Comparison of ENCODE assay signal across 1 cellular context in genomic region chr3:24365168-24365567, GRCh38.
A peak's percentile ranks its signal among the peaks of the same experiment; 100 is the strongest.
TF ChIP-seq lines count a peak whose summit lies in the region.

No MANE protein-coding gene starts in this region.

TF ChIP-seq in HepG2, 621 proteins besides CTCF, POLR2A, EP300 and RAD21 (continued from another document and continues in another):
- TF ChIP-seq, protein P1, sequence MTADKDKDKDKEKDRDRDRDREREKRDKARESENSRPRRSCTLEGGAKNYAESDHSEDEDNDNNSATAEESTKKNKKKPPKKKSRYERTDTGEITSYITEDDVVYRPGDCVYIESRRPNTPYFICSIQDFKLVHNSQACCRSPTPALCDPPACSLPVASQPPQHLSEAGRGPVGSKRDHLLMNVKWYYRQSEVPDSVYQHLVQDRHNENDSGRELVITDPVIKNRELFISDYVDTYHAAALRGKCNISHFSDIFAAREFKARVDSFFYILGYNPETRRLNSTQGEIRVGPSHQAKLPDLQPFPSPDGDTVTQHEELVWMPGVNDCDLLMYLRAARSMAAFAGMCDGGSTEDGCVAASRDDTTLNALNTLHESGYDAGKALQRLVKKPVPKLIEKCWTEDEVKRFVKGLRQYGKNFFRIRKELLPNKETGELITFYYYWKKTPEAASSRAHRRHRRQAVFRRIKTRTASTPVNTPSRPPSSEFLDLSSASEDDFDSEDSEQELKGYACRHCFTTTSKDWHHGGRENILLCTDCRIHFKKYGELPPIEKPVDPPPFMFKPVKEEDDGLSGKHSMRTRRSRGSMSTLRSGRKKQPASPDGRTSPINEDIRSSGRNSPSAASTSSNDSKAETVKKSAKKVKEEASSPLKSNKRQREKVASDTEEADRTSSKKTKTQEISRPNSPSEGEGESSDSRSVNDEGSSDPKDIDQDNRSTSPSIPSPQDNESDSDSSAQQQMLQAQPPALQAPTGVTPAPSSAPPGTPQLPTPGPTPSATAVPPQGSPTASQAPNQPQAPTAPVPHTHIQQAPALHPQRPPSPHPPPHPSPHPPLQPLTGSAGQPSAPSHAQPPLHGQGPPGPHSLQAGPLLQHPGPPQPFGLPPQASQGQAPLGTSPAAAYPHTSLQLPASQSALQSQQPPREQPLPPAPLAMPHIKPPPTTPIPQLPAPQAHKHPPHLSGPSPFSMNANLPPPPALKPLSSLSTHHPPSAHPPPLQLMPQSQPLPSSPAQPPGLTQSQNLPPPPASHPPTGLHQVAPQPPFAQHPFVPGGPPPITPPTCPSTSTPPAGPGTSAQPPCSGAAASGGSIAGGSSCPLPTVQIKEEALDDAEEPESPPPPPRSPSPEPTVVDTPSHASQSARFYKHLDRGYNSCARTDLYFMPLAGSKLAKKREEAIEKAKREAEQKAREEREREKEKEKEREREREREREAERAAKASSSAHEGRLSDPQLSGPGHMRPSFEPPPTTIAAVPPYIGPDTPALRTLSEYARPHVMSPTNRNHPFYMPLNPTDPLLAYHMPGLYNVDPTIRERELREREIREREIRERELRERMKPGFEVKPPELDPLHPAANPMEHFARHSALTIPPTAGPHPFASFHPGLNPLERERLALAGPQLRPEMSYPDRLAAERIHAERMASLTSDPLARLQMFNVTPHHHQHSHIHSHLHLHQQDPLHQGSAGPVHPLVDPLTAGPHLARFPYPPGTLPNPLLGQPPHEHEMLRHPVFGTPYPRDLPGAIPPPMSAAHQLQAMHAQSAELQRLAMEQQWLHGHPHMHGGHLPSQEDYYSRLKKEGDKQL (CRISPR knock-in tag; IDR thresholded peaks at IDR 0.05; ENCODE audit: low read depth) = no peak
- TF ChIP-seq ZSCAN22 (CRISPR knock-in tag; IDR thresholded peaks at IDR 0.05) = no peak
- TF ChIP-seq, protein P2, sequence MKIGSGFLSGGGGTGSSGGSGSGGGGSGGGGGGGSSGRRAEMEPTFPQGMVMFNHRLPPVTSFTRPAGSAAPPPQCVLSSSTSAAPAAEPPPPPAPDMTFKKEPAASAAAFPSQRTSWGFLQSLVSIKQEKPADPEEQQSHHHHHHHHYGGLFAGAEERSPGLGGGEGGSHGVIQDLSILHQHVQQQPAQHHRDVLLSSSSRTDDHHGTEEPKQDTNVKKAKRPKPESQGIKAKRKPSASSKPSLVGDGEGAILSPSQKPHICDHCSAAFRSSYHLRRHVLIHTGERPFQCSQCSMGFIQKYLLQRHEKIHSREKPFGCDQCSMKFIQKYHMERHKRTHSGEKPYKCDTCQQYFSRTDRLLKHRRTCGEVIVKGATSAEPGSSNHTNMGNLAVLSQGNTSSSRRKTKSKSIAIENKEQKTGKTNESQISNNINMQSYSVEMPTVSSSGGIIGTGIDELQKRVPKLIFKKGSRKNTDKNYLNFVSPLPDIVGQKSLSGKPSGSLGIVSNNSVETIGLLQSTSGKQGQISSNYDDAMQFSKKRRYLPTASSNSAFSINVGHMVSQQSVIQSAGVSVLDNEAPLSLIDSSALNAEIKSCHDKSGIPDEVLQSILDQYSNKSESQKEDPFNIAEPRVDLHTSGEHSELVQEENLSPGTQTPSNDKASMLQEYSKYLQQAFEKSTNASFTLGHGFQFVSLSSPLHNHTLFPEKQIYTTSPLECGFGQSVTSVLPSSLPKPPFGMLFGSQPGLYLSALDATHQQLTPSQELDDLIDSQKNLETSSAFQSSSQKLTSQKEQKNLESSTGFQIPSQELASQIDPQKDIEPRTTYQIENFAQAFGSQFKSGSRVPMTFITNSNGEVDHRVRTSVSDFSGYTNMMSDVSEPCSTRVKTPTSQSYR (CRISPR knock-in tag; IDR thresholded peaks at IDR 0.05; ENCODE audit: borderline replicate concordance) = no peak
- TF ChIP-seq NFE2 (CRISPR knock-in tag; IDR thresholded peaks at IDR 0.05) = no peak
- no peak for TF ChIP-seq HOXD1 (CRISPR knock-in tag; IDR thresholded peaks at IDR 0.05)
- TF ChIP-seq PITX1 (CRISPR knock-in tag; IDR thresholded peaks at IDR 0.05) = no peak
- TF ChIP-seq KDM4B (CRISPR knock-in tag; IDR thresholded peaks at IDR 0.05) = no peak
- TF ChIP-seq U2AF1 (optimal IDR thresholded peaks at IDR 0.05; ENCODE audit: low read depth, low read length) = no peak
- no peak for TF ChIP-seq NR1H2 (CRISPR knock-in tag; IDR thresholded peaks at IDR 0.05; ENCODE audit: borderline replicate concordance, low read depth)
- TF ChIP-seq POGZ (CRISPR knock-in tag; IDR thresholded peaks at IDR 0.05) = peak; percentile 71; the same call in 1 of the 2 replicates
- TF ChIP-seq ATM (IDR thresholded peaks at IDR 0.05; ENCODE audit: borderline replicate concordance) = no peak
- no peak for TF ChIP-seq ZNF709 (CRISPR knock-in tag; IDR thresholded peaks at IDR 0.05)
- peak; percentile 32 for TF ChIP-seq YY1 (IDR thresholded peaks at IDR 0.05; ENCODE audit: insufficient read depth, insufficient replicate concordance, low read depth, low read length)
- peak; percentile 54; the same call in 1 of the 2 replicates for TF ChIP-seq ZSCAN9 (CRISPR knock-in tag; IDR thresholded peaks at IDR 0.05; ENCODE audit: borderline replicate concordance)
- TF ChIP-seq ZNF18 (CRISPR knock-in tag; IDR thresholded peaks at IDR 0.05; ENCODE audit: insufficient replicate concordance) = no peak
- no peak for TF ChIP-seq ZZZ3 (CRISPR knock-in tag; IDR thresholded peaks at IDR 0.05; ENCODE audit: borderline replicate concordance)
- TF ChIP-seq ISX (CRISPR knock-in tag; conservative IDR thresholded peaks at IDR 0.05) = no peak
- TF ChIP-seq CREBL2 (CRISPR knock-in tag; IDR thresholded peaks at IDR 0.05; ENCODE audit: borderline replicate concordance) = no peak
- no peak for TF ChIP-seq POLR2AphosphoS2 (IDR thresholded peaks at IDR 0.05; ENCODE audit: low read depth, low read length)
- TF ChIP-seq ERF (CRISPR knock-in tag; IDR thresholded peaks at IDR 0.05) = peak; percentile 51; the same call in 1 of the 2 replicates
- no peak for TF ChIP-seq ATF7 (IDR thresholded peaks at IDR 0.05)
- TF ChIP-seq ATF7 (CRISPR knock-in tag; IDR thresholded peaks at IDR 0.05) = no peak
- no peak for TF ChIP-seq NKX3-1 (CRISPR knock-in tag; IDR thresholded peaks at IDR 0.05)
- no peak; the same call in 1 of the 2 replicates for TF ChIP-seq KMT2B (CRISPR knock-in tag; IDR thresholded peaks at IDR 0.05)
- TF ChIP-seq PRMT3 (CRISPR knock-in tag; IDR thresholded peaks at IDR 0.05; ENCODE audit: borderline replicate concordance, low read depth) = no peak
- no peak for TF ChIP-seq ZNF749 (CRISPR knock-in tag; IDR thresholded peaks at IDR 0.05; ENCODE audit: borderline replicate concordance)
- no peak for TF ChIP-seq FUBP1 (CRISPR knock-in tag; IDR thresholded peaks at IDR 0.05; ENCODE audit: borderline replicate concordance)
- TF ChIP-seq KDM5A (IDR thresholded peaks at IDR 0.05; ENCODE audit: borderline replicate concordance, low read length) = no peak
- TF ChIP-seq ATF5 (CRISPR knock-in tag; IDR thresholded peaks at IDR 0.05; ENCODE audit: low read depth) = no peak
- TF ChIP-seq, protein P3, sequence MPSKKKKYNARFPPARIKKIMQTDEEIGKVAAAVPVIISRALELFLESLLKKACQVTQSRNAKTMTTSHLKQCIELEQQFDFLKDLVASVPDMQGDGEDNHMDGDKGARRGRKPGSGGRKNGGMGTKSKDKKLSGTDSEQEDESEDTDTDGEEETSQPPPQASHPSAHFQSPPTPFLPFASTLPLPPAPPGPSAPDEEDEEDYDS (CRISPR knock-in tag; IDR thresholded peaks at IDR 0.05) = peak; percentile 32; the same call in 1 of the 2 replicates
- TF ChIP-seq MIER3 (CRISPR knock-in tag; IDR thresholded peaks at IDR 0.05; ENCODE audit: borderline replicate concordance) = peak; percentile 63; the same call in 1 of the 2 replicates
- TF ChIP-seq, protein P4, sequence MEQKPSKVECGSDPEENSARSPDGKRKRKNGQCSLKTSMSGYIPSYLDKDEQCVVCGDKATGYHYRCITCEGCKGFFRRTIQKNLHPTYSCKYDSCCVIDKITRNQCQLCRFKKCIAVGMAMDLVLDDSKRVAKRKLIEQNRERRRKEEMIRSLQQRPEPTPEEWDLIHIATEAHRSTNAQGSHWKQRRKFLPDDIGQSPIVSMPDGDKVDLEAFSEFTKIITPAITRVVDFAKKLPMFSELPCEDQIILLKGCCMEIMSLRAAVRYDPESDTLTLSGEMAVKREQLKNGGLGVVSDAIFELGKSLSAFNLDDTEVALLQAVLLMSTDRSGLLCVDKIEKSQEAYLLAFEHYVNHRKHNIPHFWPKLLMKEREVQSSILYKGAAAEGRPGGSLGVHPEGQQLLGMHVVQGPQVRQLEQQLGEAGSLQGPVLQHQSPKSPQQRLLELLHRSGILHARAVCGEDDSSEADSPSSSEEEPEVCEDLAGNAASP (CRISPR knock-in tag; IDR thresholded peaks at IDR 0.05; ENCODE audit: borderline replicate concordance) = no peak
- TF ChIP-seq ZNF816 (CRISPR knock-in tag; IDR thresholded peaks at IDR 0.05; ENCODE audit: borderline replicate concordance) = no peak
- no peak for TF ChIP-seq KIAA2018 (CRISPR knock-in tag; IDR thresholded peaks at IDR 0.05; ENCODE audit: borderline replicate concordance)
